7 cellular contexts compared by ENCODE assay signal in genomic region chr7:103155331-103156024, GRCh38. TPM values are rescaled to one million over a fixed set of nuclear protein-coding genes. Genes with fewer than 3 reads are reported as not detected.
DNase-seq lines count a peak whose midpoint lies in the region; ATAC-seq and TF ChIP-seq lines count a peak whose summit lies in the region.
"Not testable (repeated sequence)": the region's sequence is repeated elsewhere in the genome, so short reads cannot be mapped to it uniquely, and the experiment has no call there.

No MANE protein-coding gene starts in this region.

- DNase-seq in SK-MEL-5 (ENCODE audit: low read depth, low spot score) (peak; percentile 48), memory B cell (ENCODE audit: low spot score in 2 of 2) (peak in 1 of 2 donors; percentile 18)
- DNase-seq in activated CD8-positive, alpha-beta T cell treated with anti-CD3 and anti-CD28 coated beads for 36 hours: peak; percentile 14
- not testable (repeated sequence) for DNase-seq in activated naive CD8-positive, alpha-beta T cell treated with anti-CD3 and anti-CD28 coated beads, Interleukin-2, amount 50 U/mL, for 24 hours

- peak overlapping the region; percentile 68 for H3K4me3 Mint-ChIP-seq in activated CD8-positive, alpha-beta T cell treated with anti-CD3 and anti-CD28 coated beads for 36 hours
- H3K4me3 Mint-ChIP-seq in activated naive CD8-positive, alpha-beta T cell treated with anti-CD3 and anti-CD28 coated beads, Interleukin-2, amount 50 U/mL, for 24 hours: peak overlapping the region; percentile 67
- H3K4me3 Mint-ChIP-seq in memory B cell: peak overlapping the region; percentile 89

- ATAC-seq in GM18520 (IDR thresholded peaks at IDR 0.05; ENCODE audit: unreplicated experiment) (peak; percentile 66), GM21723 (IDR thresholded peaks at IDR 0.05; ENCODE audit: unreplicated experiment) (peak; percentile 81), HG03571 (IDR thresholded peaks at IDR 0.05; ENCODE audit: unreplicated experiment) (peak; percentile 68), memory B cell (ENCODE audit: low read depth) (peak; percentile 82)
- ATAC-seq in activated CD8-positive, alpha-beta T cell treated with anti-CD3 and anti-CD28 coated beads for 36 hours: peak; percentile 72
- not testable (repeated sequence) for ATAC-seq in activated naive CD8-positive, alpha-beta T cell treated with anti-CD3 and anti-CD28 coated beads, Interleukin-2, amount 50 U/mL, for 24 hours

- not testable (repeated sequence) for H3K4me1 Mint-ChIP-seq in activated CD8-positive, alpha-beta T cell treated with anti-CD3 and anti-CD28 coated beads for 36 hours (ENCODE audit: low read depth)
- H3K4me1 Mint-ChIP-seq in activated naive CD8-positive, alpha-beta T cell treated with anti-CD3 and anti-CD28 coated beads, Interleukin-2, amount 50 U/mL, for 24 hours: peaks cover 12% of the 10 kb centered on the region
- peaks cover 21% of the 10 kb centered on the region for H3K4me1 Mint-ChIP-seq in memory B cell

- H3K36me3 Mint-ChIP-seq in activated CD8-positive, alpha-beta T cell treated with anti-CD3 and anti-CD28 coated beads for 36 hours (ENCODE audit: low read depth); activated naive CD8-positive, alpha-beta T cell treated with anti-CD3 and anti-CD28 coated beads, Interleukin-2, amount 50 U/mL, for 24 hours (ENCODE audit: low read depth); memory B cell: not testable (repeated sequence)

- in situ Hi-C loops in SK-MEL-5 (cut with HindIII; ENCODE audit: low pct_unique_long_range_greater_than_20kb, low sequenced_read_pairs): not testable (repeated sequence)

- CTCF ChIA-PET in activated CD8-positive, alpha-beta T cell treated with anti-CD3 and anti-CD28 coated beads for 36 hours (lab: Charles Lee): not testable (repeated sequence)

- not testable (repeated sequence) for TF ChIP-seq CTCF in activated CD8-positive, alpha-beta T cell treated with anti-CD3 and anti-CD28 coated beads for 36 hours (IDR thresholded peaks at IDR 0.05)

- not testable (repeated sequence) for H3K27me3 Mint-ChIP-seq in activated CD8-positive, alpha-beta T cell treated with anti-CD3 and anti-CD28 coated beads for 36 hours; activated naive CD8-positive, alpha-beta T cell treated with anti-CD3 and anti-CD28 coated beads, Interleukin-2, amount 50 U/mL, for 24 hours; memory B cell

- POLR2A ChIA-PET in activated CD8-positive, alpha-beta T cell treated with anti-CD3 and anti-CD28 coated beads for 36 hours (lab: Charles Lee): not testable (repeated sequence)

- peak overlapping the region; percentile 68 for H3K27ac Mint-ChIP-seq in activated CD8-positive, alpha-beta T cell treated with anti-CD3 and anti-CD28 coated beads for 36 hours
- H3K27ac Mint-ChIP-seq in activated naive CD8-positive, alpha-beta T cell treated with anti-CD3 and anti-CD28 coated beads, Interleukin-2, amount 50 U/mL, for 24 hours: peak overlapping the region; percentile 82
- H3K27ac Mint-ChIP-seq in memory B cell: peak overlapping the region; percentile 68

- intact Hi-C loops in activated CD8-positive, alpha-beta T cell treated with anti-CD3 and anti-CD28 coated beads for 36 hours (cut with micrococcal nuclease): not testable (repeated sequence)

- not testable (repeated sequence) for H3K9me3 Mint-ChIP-seq in activated CD8-positive, alpha-beta T cell treated with anti-CD3 and anti-CD28 coated beads for 36 hours; activated naive CD8-positive, alpha-beta T cell treated with anti-CD3 and anti-CD28 coated beads, Interleukin-2, amount 50 U/mL, for 24 hours; memory B cell

RNA-seq across cellular contexts. Expression of gene NAPEPLD, which starts 6.6 kb away (rescaled TPM):
- 33.8 and 37.5 TPM in 2 replicates for total RNA-seq in SK-MEL-5 (2014; rRNA removed; shearing (Covaris generic))
- polyA plus RNA-seq in SK-MEL-5 (2015; cell fraction: cytosol; rRNA removed): 26.9 and 32.1 TPM in 2 replicates
- polyA plus RNA-seq in SK-MEL-5 (2015; cell fraction: nucleus; rRNA removed): 69.0 and 93.0 TPM in 2 replicates
- total RNA-seq in activated CD8-positive, alpha-beta T cell treated with anti-CD3 and anti-CD28 coated beads for 36 hours: 1 to 10 TPM; 5.1 to 6.3 TPM
